In the genomic region with DNA sequence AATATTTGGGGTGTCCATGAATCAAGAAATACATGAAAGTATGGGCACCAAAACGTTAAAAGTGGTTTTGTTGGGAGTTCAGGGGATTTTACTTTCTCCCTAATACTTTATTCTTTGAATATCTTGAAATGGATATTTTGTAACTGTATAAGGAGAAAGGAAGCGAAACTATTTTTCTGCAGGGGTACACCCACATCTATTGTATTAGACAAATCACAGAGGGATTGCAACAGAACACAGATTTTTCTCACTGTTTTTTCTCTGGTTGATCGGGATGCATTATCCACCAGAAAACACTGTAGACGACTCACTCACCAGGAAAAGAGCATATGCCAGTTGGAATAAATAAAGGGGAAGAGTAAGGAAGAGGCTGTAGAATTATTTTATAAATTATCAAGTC, we compare ENCODE assay signal across 19 cellular contexts. TPM values are rescaled to one million over a fixed set of nuclear protein-coding genes. Genes with fewer than 3 reads are reported as not detected.
A peak's percentile ranks its signal among the peaks of the same experiment; 100 is the strongest.
DNase-seq lines count a peak whose midpoint lies in the region; ATAC-seq and TF ChIP-seq lines count a peak whose summit lies in the region.
"Had no signal": no experiment of that assay in that cellular context is flagged by ENCODE, and none has a peak within 500 bp of the region (broad histone marks: within the 10 kb centered on the region; RNA-seq: fewer than 3 reads in every experiment).

No MANE protein-coding gene starts in this region.

- H3K4me1 Mint-ChIP-seq in stimulated activated naive CD8-positive, alpha-beta T cell treated with anti-CD3 and anti-CD28 coated beads, Interleukin-15, Interleukin-2, amounts not matched to agents 100 ng/mL and 50 ng/mL, for 24 hours (ENCODE audit: low read depth), result peaks cover 39% of the 10 kb centered on the region
- H3K4me1 Mint-ChIP-seq in type B pancreatic cell (ENCODE audit: unreplicated experiment), result peaks cover 19% of the 10 kb centered on the region

- no peak overlapping the region for H2AFZ ChIP-seq in OCI-LY7 (ENCODE audit: low read length)

- H3K9me2 ChIP-seq in OCI-LY7 (ENCODE audit: insufficient read depth, low read length), result no peaks in the 10 kb centered on the region

- H3K9me3 Mint-ChIP-seq in stimulated activated naive CD8-positive, alpha-beta T cell treated with anti-CD3 and anti-CD28 coated beads, Interleukin-15, Interleukin-2, amounts not matched to agents 100 ng/mL and 50 ng/mL, for 24 hours, result no peaks in the 10 kb centered on the region
- H3K9me3 Mint-ChIP-seq in type B pancreatic cell, result no peaks in the 10 kb centered on the region

- H4K20me1 ChIP-seq in OCI-LY7 (ENCODE audit: insufficient read depth, low read length), result peaks cover 12% of the 10 kb centered on the region

- no peak overlapping the region for H3K27ac Mint-ChIP-seq in stimulated activated naive CD8-positive, alpha-beta T cell treated with anti-CD3 and anti-CD28 coated beads, Interleukin-15, Interleukin-2, amounts not matched to agents 100 ng/mL and 50 ng/mL, for 24 hours
- no peak overlapping the region for H3K27ac Mint-ChIP-seq in type B pancreatic cell

- no peaks in the 10 kb centered on the region for H3K27me3 Mint-ChIP-seq in stimulated activated naive CD8-positive, alpha-beta T cell treated with anti-CD3 and anti-CD28 coated beads, Interleukin-15, Interleukin-2, amounts not matched to agents 100 ng/mL and 50 ng/mL, for 24 hours
- no peaks in the 10 kb centered on the region for H3K27me3 Mint-ChIP-seq in type B pancreatic cell
- H3K27me3 Mint-ChIP-seq: CD4-positive, CD25-positive, alpha-beta regulatory T cell had no signal

- H3K9me3 ChIP-seq in OCI-LY7 (ENCODE audit: low read length) (no peaks in the 10 kb centered on the region), gastroesophageal sphincter (no peaks in the 10 kb centered on the region)
- H3K9me3 ChIP-seq: esophagus squamous epithelium, heart left ventricle had no signal

- POLR2A ChIA-PET in OCI-LY7 (lab: Charles Lee), result interaction anchor here (0.6 to 6.9 kb wide), 4 partner anchors 8 to 957 kb away, joined by 3 to 50 read pairs (median 4); partner anchors contain the start of gene ZBTB26

- peaks cover 42% of the 10 kb centered on the region for H3K79me2 ChIP-seq in OCI-LY7 (ENCODE audit: insufficient read depth, low read depth, low read length)

- H3K36me3 Mint-ChIP-seq in stimulated activated naive CD8-positive, alpha-beta T cell treated with anti-CD3 and anti-CD28 coated beads, Interleukin-15, Interleukin-2, amounts not matched to agents 100 ng/mL and 50 ng/mL, for 24 hours (ENCODE audit: low read depth), result peaks cover 28% of the 10 kb centered on the region
- peaks cover 9% of the 10 kb centered on the region for H3K36me3 Mint-ChIP-seq in type B pancreatic cell

- DNase-seq in stimulated activated naive CD8-positive, alpha-beta T cell treated with anti-CD3 and anti-CD28 coated beads, Interleukin-15, Interleukin-2, amounts not matched to agents 100 U/mL and 50 U/mL, for 24 hours, result no peak
- no peak for DNase-seq in OCI-LY7 (ENCODE audit: low spot score)
- no peak for DNase-seq in epithelial cell of prostate (ENCODE audit: low read depth, low spot score)
- no peak for DNase-seq in type B pancreatic cell (ENCODE audit: extremely low spot score, unreplicated experiment)
- DNase-seq in GM20000 (ENCODE audit: low spot score), result no peak
- DNase-seq in NCI-H526 (lab: John Stamatoyannopoulos, UW), result no peak
- DNase-seq: activated CD4-positive, alpha-beta T cell treated with anti-CD3 and anti-CD28 coated beads, Interleukin-2, amount 50 U/mL, for 4 hours; brain microvascular endothelial cell; CD4-positive, CD25-positive, alpha-beta regulatory T cell; EL; esophagus squamous epithelium; heart left ventricle; NCI-H2029 treated with DMSO at 0.1 percent for 48 hours; NCI-H69; stimulated activated CD4-positive, alpha-beta T cell treated with anti-CD3 and anti-CD28 coated beads, Interleukin-4, amount 100 ng/mL, for 24 hours; T-helper 9 cell; trophoblast cell had no signal

- peak overlapping the region; percentile 27 for H3K4me3 Mint-ChIP-seq in stimulated activated naive CD8-positive, alpha-beta T cell treated with anti-CD3 and anti-CD28 coated beads, Interleukin-15, Interleukin-2, amounts not matched to agents 100 ng/mL and 50 ng/mL, for 24 hours
- peak overlapping the region; percentile 52 for H3K4me3 Mint-ChIP-seq in type B pancreatic cell

- H3K4me3 ChIP-seq in OCI-LY7 (ENCODE audit: low read depth, low read length, poor library complexity, severe bottlenecking) (no peak overlapping the region), gastroesophageal sphincter (no peak overlapping the region)

- no peak for TF ChIP-seq CTCF in OCI-LY7 (conservative IDR thresholded peaks at IDR 0.05; ENCODE audit: low read length)
- no peak for TF ChIP-seq CTCF in type B pancreatic cell (conservative IDR thresholded peaks at IDR 0.05)
- no peak for TF ChIP-seq CTCF in GM20000 (IDR thresholded peaks at IDR 0.05; ENCODE audit: extremely low read depth, missing control alignments)
- no peak for TF ChIP-seq CTCF in gastroesophageal sphincter (IDR thresholded peaks at IDR 0.05)

- intact Hi-C loops in OCI-LY7 (cut with micrococcal nuclease; ENCODE audit: unreplicated experiment), result loop anchor here (1.0 to 10.0 kb wide), 3 partner anchors 8 to 675 kb away; partner anchors contain the start of genes MRRF, RBM18, RC3H2 and ZBTB26

- TF ChIP-seq POLR2A in gastroesophageal sphincter (IDR thresholded peaks at IDR 0.05), result no peak

- TF ChIP-seq EP300 in gastroesophageal sphincter (IDR thresholded peaks at IDR 0.05), result no peak

- 83 to 87% methylated on average over 4 of the region's 4 CpGs for WGBS in gastroesophageal sphincter (ENCODE audit: low coverage in 1 of 2), 2 donors

- H3K4me1 ChIP-seq in OCI-LY7 (ENCODE audit: insufficient read depth, low read length, poor library complexity, severe bottlenecking) (peaks cover 25% of the 10 kb centered on the region), gastroesophageal sphincter (peaks cover 0 to 45% (median 0%) of the 10 kb centered on the region in 3 donors)

- peak overlapping the region; percentile 75; the same call in 1 of the 2 replicates for H3K4me2 ChIP-seq in OCI-LY7 (ENCODE audit: low read length)

- no peaks in the 10 kb centered on the region for H3K27me3 ChIP-seq in gastroesophageal sphincter
- H3K27me3 ChIP-seq: brain microvascular endothelial cell, esophagus squamous epithelium, heart left ventricle had no signal

- CTCF ChIA-PET in OCI-LY7 (lab: Charles Lee; ENCODE audit: unreplicated experiment), result no interaction called here

- peaks cover 38% of the 10 kb centered on the region for H3K36me3 ChIP-seq in OCI-LY7 (ENCODE audit: insufficient read depth, low read length)
- H3K36me3 ChIP-seq in gastroesophageal sphincter, result peaks cover 0 to 23% of the 10 kb centered on the region in 2 donors
- H3K36me3 ChIP-seq: brain microvascular endothelial cell had no signal

- H3K27ac ChIP-seq in OCI-LY7 (ENCODE audit: low read depth, low read length, poor library complexity, severe bottlenecking), result no peak overlapping the region
- peak overlapping the region; percentile 86 for H3K27ac ChIP-seq in epithelial cell of prostate
- no peak overlapping the region for H3K27ac ChIP-seq in gastroesophageal sphincter
- H3K27ac ChIP-seq: brain microvascular endothelial cell had no signal

- no TSS peak for BruUV-seq in OCI-LY7 (replicated peaks; lab: Mats Ljungman, UMichigan)

- ATAC-seq in stimulated activated naive CD8-positive, alpha-beta T cell treated with anti-CD3 and anti-CD28 coated beads, Interleukin-15, Interleukin-2, amounts not matched to agents 100 U/mL and 50 U/mL, for 24 hours, result no peak
- no peak for ATAC-seq in gastroesophageal sphincter
- ATAC-seq: heart left ventricle had no signal

RNA-seq across cellular contexts. Expression of gene RABGAP1, which starts 1.2 kb away (rescaled TPM):
- 16.8 and 24.2 TPM in 2 replicates for total RNA-seq in OCI-LY7 (2014; rRNA removed; shearing (Covaris generic))
- 39.8 and 46.6 TPM in 2 replicates for total RNA-seq in OCI-LY7 (2022)
- total RNA-seq in type B pancreatic cell (ENCODE audit: low replicate concordance), result 68.4 and 72.7 TPM in 2 replicates
- 100 to 1,000 TPM in 1 of 4 donors, 10 to 100 TPM in 3; 61.2 to 139 (median 82.9) TPM for total RNA-seq in gastroesophageal sphincter

RNA-seq across cellular contexts. Expression of gene ZBTB26, which starts 8.3 kb away (rescaled TPM):
- 7.6 and 10.8 TPM in 2 replicates for total RNA-seq in OCI-LY7 (2014; rRNA removed; shearing (Covaris generic))
- total RNA-seq in OCI-LY7 (2022), result 14.2 and 15.6 TPM in 2 replicates
- total RNA-seq in type B pancreatic cell (ENCODE audit: low replicate concordance), result 7.0 and 11.3 TPM in 2 replicates
- total RNA-seq in gastroesophageal sphincter, result 10 to 100 TPM in 2 of 4 donors, 1 to 10 TPM in 2; 9.2 to 14.0 (median 10.8) TPM

RNA-seq across cellular contexts. Expression of gene ZBTB6, which starts 26.5 kb away (rescaled TPM):
- total RNA-seq in OCI-LY7 (2014; rRNA removed; shearing (Covaris generic)), result 7.1 and 8.1 TPM in 2 replicates
- total RNA-seq in OCI-LY7 (2022), result 8.4 and 9.4 TPM in 2 replicates
- total RNA-seq in type B pancreatic cell (ENCODE audit: low replicate concordance), result 8.3 and 8.7 TPM in 2 replicates
- 10 to 100 TPM in 2 of 4 donors, 1 to 10 TPM in 2; 7.4 to 10.9 (median 9.8) TPM for total RNA-seq in gastroesophageal sphincter

RNA-seq across cellular contexts. Expression of gene RC3H2, which starts 34.5 kb away (rescaled TPM):
- total RNA-seq in OCI-LY7 (2014; rRNA removed; shearing (Covaris generic)), result 45.0 and 46.2 TPM in 2 replicates
- total RNA-seq in OCI-LY7 (2022), result 73.7 and 78.7 TPM in 2 replicates
- total RNA-seq in type B pancreatic cell (ENCODE audit: low replicate concordance), result 57.7 TPM in 2 replicates
- 10 to 100 TPM; 50.6 to 70.7 (median 68.7) TPM for total RNA-seq in gastroesophageal sphincter
